Comparison of ENCODE assay signal across 8 cellular contexts in the genomic region with DNA sequence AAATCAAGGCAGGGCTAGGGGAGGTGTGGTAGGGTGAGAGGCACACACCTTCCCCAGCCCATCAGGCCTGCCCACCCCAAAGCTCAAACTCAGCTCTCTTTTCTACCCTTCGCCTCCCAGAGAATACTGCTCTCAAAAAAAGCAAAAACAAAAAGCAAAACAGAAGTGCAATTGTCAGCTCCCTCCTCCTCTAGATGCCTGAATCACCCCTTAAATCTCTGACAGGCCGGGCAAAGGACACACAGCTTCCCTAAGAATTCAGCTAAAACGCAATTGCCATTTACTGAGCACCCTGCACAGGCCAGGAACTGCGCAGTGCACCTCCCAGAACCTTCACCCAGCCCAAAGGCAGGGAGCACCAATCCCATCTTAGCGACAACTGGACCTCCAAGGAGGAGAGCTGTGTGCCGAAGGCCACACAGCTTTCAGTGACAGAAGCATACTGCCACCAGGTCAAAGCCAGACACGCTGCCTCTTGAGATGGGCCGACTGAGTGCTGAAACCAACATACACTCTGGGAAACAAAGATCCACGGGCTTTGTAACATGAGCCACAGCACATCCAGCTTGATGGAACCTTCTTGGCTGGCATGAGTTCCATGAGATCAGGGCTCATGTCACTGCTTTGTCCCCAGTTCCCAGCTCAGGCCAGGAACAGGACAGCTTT. TPM values are rescaled to one million over a fixed set of nuclear protein-coding genes. Genes with fewer than 3 reads are reported as not detected.
DNase-seq lines count a peak whose midpoint lies in the region; ATAC-seq, FAIRE-seq and TF ChIP-seq lines count a peak whose summit lies in the region.

No MANE protein-coding gene starts in this region.

- H3K4me1 ChIP-seq in heart right ventricle (peaks cover 40 to 100% (median 93%) of the 10 kb centered on the region in 9 donors), muscle layer of duodenum (ENCODE audit: control insufficient read depth in 1 of 2, insufficient read depth in 2 of 2, low read length in 2 of 2) (peaks cover 49 to 63% of the 10 kb centered on the region in 2 donors), uterus (peaks cover 8 to 24% of the 10 kb centered on the region in 2 donors)

- FAIRE-seq in bronchial epithelial cell (lab: Jason Lieb, UNC), result peak; percentile 73

- TF ChIP-seq CTCF in heart right ventricle (IDR thresholded peaks at IDR 0.05) (no peak), bronchial epithelial cell (IDR thresholded peaks at IDR 0.05; ENCODE audit: insufficient read depth, low read length, severe bottlenecking) (no peak), uterus (IDR thresholded peaks at IDR 0.05) (no peak)

- peak overlapping the region in 9 of 10 donors; percentile 55 to 90 (median 79) for H3K27ac ChIP-seq in heart right ventricle
- peak overlapping the region; percentile 65 for H3K27ac ChIP-seq in muscle layer of duodenum (ENCODE audit: low read length)
- peak overlapping the region; percentile 81 to 89 for H3K27ac ChIP-seq in uterus

- H3K4me3 ChIP-seq in heart right ventricle, result no peak overlapping the region
- H3K4me3 ChIP-seq in bronchial epithelial cell (ENCODE audit: low read depth, low read length), result no peak overlapping the region
- no peak overlapping the region for H3K4me3 ChIP-seq in muscle layer of duodenum (ENCODE audit: low read depth in 1 of 2, low read length in 2 of 2)
- no peak overlapping the region for H3K4me3 ChIP-seq in uterus

- 68 to 69% methylated on average over 9 of the region's 9 CpGs for WGBS in heart right ventricle, 2 donors

- H3K36me3 ChIP-seq in heart right ventricle, result peaks cover 0 to 30% (median 0%) of the 10 kb centered on the region in 9 donors
- peaks cover 30% of the 10 kb centered on the region for H3K36me3 ChIP-seq in bronchial epithelial cell (ENCODE audit: control insufficient read depth, insufficient read depth, low read length)
- H3K36me3 ChIP-seq in muscle layer of duodenum (ENCODE audit: control insufficient read depth in 1 of 2, insufficient read depth in 2 of 2, low read length in 2 of 2), result peaks cover 15 to 26% of the 10 kb centered on the region in 2 donors
- H3K36me3 ChIP-seq in uterus, result no peaks in the 10 kb centered on the region

- ATAC-seq in heart right ventricle (no peak), left cardiac atrium (no peak), HG03469 (IDR thresholded peaks at IDR 0.05; ENCODE audit: unreplicated experiment) (no peak), left colon (no peak)

- H3K9me3 ChIP-seq in heart right ventricle, result no peaks in the 10 kb centered on the region
- no peaks in the 10 kb centered on the region for H3K9me3 ChIP-seq in muscle layer of duodenum (ENCODE audit: control insufficient read depth in 1 of 2, low read length in 2 of 2)
- no peaks in the 10 kb centered on the region for H3K9me3 ChIP-seq in uterus

- H3K27me3 ChIP-seq in heart right ventricle (no peaks in the 10 kb centered on the region), bronchial epithelial cell (ENCODE audit: control insufficient read depth, insufficient read depth, low read length) (no peaks in the 10 kb centered on the region), muscle layer of duodenum (ENCODE audit: low read depth, low read length) (no peaks in the 10 kb centered on the region), uterus (no peaks in the 10 kb centered on the region)

- intact Hi-C loops in heart right ventricle (cut with DNase I), result no loop called here
- intact Hi-C loops in left cardiac atrium (cut with DNase I), result no loop called here
- intact Hi-C loops in uterus (cut with DNase I; ENCODE audit: low total_unique reads), result no loop called here
- intact Hi-C loops in left colon (cut with DNase I, micrococcal nuclease), result no loop called here

- DNase-seq in heart right ventricle (no peak), left cardiac atrium (no peak), bronchial epithelial cell (ENCODE audit: low read depth) (no peak), uterus (no peak), H4 (ENCODE audit: low spot score) (no peak), left colon (no peak)

- no peak for TF ChIP-seq POLR2A in uterus (IDR thresholded peaks at IDR 0.05)

RNA-seq across cellular contexts. Expression of gene STXBP1, which starts 53.4 kb away (rescaled TPM):
- total RNA-seq in heart right ventricle (10 to 100 TPM; 36.8 to 59.2 (median 49.4) TPM), left cardiac atrium (10 to 100 TPM; 40.4 to 41.5 TPM), bronchial epithelial cell (7.9 and 17.1 TPM in 2 replicates), uterus (100 to 1,000 TPM in 2 of 4 donors, 10 to 100 TPM in 2; 46.6 to 147 (median 99.5) TPM), left colon (10 to 100 TPM in 1 of 2 donors, 1 to 10 TPM in 1; 9.0 to 15.0 TPM)
- polyA plus RNA-seq in heart right ventricle, result 10 to 100 TPM; 14.4 to 16.5 TPM
- total RNA-seq in H4 (2014; rRNA removed; shearing (Covaris generic)), result 7.2 and 18.8 TPM in 2 replicates
